ENCODE assay signal across 8 cellular contexts in the genomic region with DNA sequence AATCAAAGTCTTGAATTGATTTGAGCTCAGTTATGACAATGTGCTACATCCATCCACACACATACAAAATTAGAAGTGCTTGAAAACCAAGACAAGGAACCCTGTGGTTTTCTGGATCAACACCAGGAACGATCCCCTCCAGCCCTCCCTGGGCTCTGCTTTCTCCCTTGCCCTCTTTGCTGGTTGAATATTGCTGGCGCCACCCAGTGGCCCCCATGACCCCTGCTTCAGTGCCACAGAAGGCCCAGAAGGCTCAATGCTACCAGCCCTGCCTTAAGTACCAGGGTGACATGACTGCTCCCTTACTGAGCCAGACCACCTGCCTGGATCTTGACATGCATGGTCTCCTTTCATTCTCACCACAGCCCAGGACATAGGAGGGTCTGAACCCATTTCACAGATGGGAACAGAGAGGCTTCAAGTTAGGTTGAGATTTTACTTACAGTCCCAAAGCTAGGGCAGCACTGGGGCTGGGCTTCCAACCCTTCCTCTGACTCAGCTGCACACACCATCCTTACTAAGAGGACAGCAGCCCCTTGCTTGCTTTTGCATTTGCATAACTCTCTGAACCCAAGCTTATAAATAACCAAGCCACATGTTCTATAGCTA. TPM values are rescaled to one million over a fixed set of nuclear protein-coding genes. Genes with fewer than 3 reads are reported as not detected.
DNase-seq lines count a peak whose midpoint lies in the region; ATAC-seq, FAIRE-seq and TF ChIP-seq lines count a peak whose summit lies in the region.

No MANE protein-coding gene starts in this region.

- H3K27me3 Mint-ChIP-seq in activated CD4-positive, alpha-beta memory T cell treated with anti-CD3 and anti-CD28 coated beads, Interleukin-2, amount 10 ng/mL, durations not matched to agents 7 days and 5 days = no peaks in the 10 kb centered on the region

- peak; percentile 73 for ATAC-seq in GM19025 (IDR thresholded peaks at IDR 0.05; ENCODE audit: low read depth, unreplicated experiment)
- ATAC-seq in HG03060 (IDR thresholded peaks at IDR 0.05; ENCODE audit: low read depth, unreplicated experiment) = peak; percentile 77

- no peak overlapping the region for H3K4me3 Mint-ChIP-seq in activated CD4-positive, alpha-beta memory T cell treated with anti-CD3 and anti-CD28 coated beads, Interleukin-2, amount 10 ng/mL, durations not matched to agents 7 days and 5 days

- no peak overlapping the region for H3K27ac Mint-ChIP-seq in activated CD4-positive, alpha-beta memory T cell treated with anti-CD3 and anti-CD28 coated beads, Interleukin-2, amount 10 ng/mL, durations not matched to agents 7 days and 5 days

- POLR2A ChIA-PET in activated CD4-positive, alpha-beta memory T cell treated with anti-CD3 and anti-CD28 coated beads, Interleukin-2, amount 10 ng/mL, durations not matched to agents 7 days and 5 days (lab: Charles Lee) = interaction anchor here (0.7 kb wide), 1 partner anchor 9 kb away, joined by 3 read pairs; no protein-coding TSS in a partner anchor

- H3K4me1 Mint-ChIP-seq in activated CD4-positive, alpha-beta memory T cell treated with anti-CD3 and anti-CD28 coated beads, Interleukin-2, amount 10 ng/mL, durations not matched to agents 7 days and 5 days = peaks cover 13% of the 10 kb centered on the region

- H3K4me3 ChIP-seq in foreskin fibroblast (ENCODE audit: low read depth in 1 of 2, low read length in 2 of 2) = no peak overlapping the region

- FAIRE-seq in D721Med (lab: Jason Lieb, UNC) = no peak

- CTCF ChIA-PET in activated CD4-positive, alpha-beta memory T cell treated with anti-CD3 and anti-CD28 coated beads, Interleukin-2, amount 10 ng/mL, durations not matched to agents 7 days and 5 days (lab: Charles Lee) = interaction anchor here (0.9 to 7.8 kb wide), 10 partner anchors 8 to 147 kb away, joined by 3 to 148 read pairs (median 6); a partner anchor contains a TSS

- TF ChIP-seq CTCF in D721Med (IDR thresholded peaks at IDR 0.05; ENCODE audit: insufficient read depth, missing control alignments) (peak; percentile 62), foreskin fibroblast (IDR thresholded peaks at IDR 0.05; ENCODE audit: low read depth, low read length) (peak; percentile 41)

- H3K36me3 Mint-ChIP-seq in activated CD4-positive, alpha-beta memory T cell treated with anti-CD3 and anti-CD28 coated beads, Interleukin-2, amount 10 ng/mL, durations not matched to agents 7 days and 5 days (ENCODE audit: low read depth) = no peaks in the 10 kb centered on the region

- H3K9me3 Mint-ChIP-seq in activated CD4-positive, alpha-beta memory T cell treated with anti-CD3 and anti-CD28 coated beads, Interleukin-2, amount 10 ng/mL, durations not matched to agents 7 days and 5 days = no peaks in the 10 kb centered on the region

- DNase-seq in D721Med (ENCODE audit: insufficient read length, low spot score) = no peak
- DNase-seq in NCI-H2107 treated with DMSO at 0.1 percent for 48 hours (lab: John Stamatoyannopoulos, UW; ENCODE audit: unreplicated experiment) = peak; percentile 87
- peak; percentile 53 for DNase-seq in activated CD4-positive, alpha-beta memory T cell treated with anti-CD3 and anti-CD28 coated beads, Interleukin-2, amount 10 ng/mL, durations not matched to agents 7 days and 5 days
- DNase-seq in foreskin fibroblast = peak; percentile 25 to 72
- DNase-seq in pons (ENCODE audit: low spot score) = peak; percentile 86
- no peak for DNase-seq in cerebellar nuclear complex (lab: John Stamatoyannopoulos, UW)

RNA-seq across cellular contexts. Expression of a gene that starts 15.0 kb away (rescaled TPM):
- 1 to 10 TPM in 1 of 2 experiments, under 1 TPM in 1; 0.55 to 1.4 TPM for total RNA-seq in activated CD4-positive, alpha-beta memory T cell treated with anti-CD3 and anti-CD28 coated beads, Interleukin-2, amount 10 ng/mL, durations not matched to agents 7 days and 5 days

Comparison
In these comparisons a context has a peak if more than half of its experiments do, and no peak if none do; other contexts are left out.
1. DNase-seq: peak in NCI-H2107 treated with DMSO at 0.1 percent for 48 hours (single experiment), activated CD4-positive, alpha-beta memory T cell treated with anti-CD3 and anti-CD28 coated beads, Interleukin-2, amount 10 ng/mL, durations not matched to agents 7 days and 5 days (single experiment), foreskin fibroblast (2 of 2) and pons (single experiment); none in D721Med (single experiment) and cerebellar nuclear complex (0 of 2).